ENCODE assay signal across 18 cellular contexts in the genomic region with DNA sequence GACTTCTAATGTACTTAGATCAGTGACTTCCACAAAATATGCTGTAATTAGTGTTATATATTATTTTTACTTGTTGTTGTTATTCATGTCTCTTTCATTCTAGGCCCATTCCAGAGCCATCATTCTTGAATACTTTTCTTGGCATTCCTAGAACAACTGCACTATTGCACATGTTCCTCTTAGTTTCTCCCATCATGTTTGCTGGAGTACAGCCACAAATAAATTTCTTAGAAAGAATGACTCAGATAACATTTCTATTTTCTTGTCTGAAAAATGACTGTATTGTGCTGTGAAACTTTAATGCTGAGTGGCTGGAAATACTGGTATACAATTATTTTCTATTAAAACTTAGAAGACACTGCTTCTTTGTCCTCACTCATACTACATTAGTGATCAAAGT.
DNase-seq lines count a peak whose midpoint lies in the region; ATAC-seq and TF ChIP-seq lines count a peak whose summit lies in the region.
"Had no signal": no experiment of that assay in that cellular context is flagged by ENCODE, and none has a peak within 500 bp of the region (broad histone marks: within the 10 kb centered on the region; RNA-seq: fewer than 3 reads in every experiment).

No MANE protein-coding gene starts in this region.

- H3K27me3 ChIP-seq in SU-DHL-6 (ENCODE audit: low read length): no peaks in the 10 kb centered on the region
- H3K27me3 ChIP-seq: BLaER1 had no signal

- H3K36me3 ChIP-seq in SU-DHL-6 (ENCODE audit: low read length): no peaks in the 10 kb centered on the region
- H3K36me3 ChIP-seq: BLaER1 had no signal

- H3K9me2 ChIP-seq in SU-DHL-6 (replicated peaks; ENCODE audit: insufficient read depth, low read length): no peaks in the 10 kb centered on the region

- no peak for TF ChIP-seq CTCF in SU-DHL-6 (IDR thresholded peaks at IDR 0.05; ENCODE audit: insufficient read depth, low read length, poor library complexity, severe bottlenecking)

- DNase-seq in OCI-M1 (lab: John Stamatoyannopoulos, UW) (peak; percentile 21), foreskin melanocyte (peak; percentile 88), activated T-cell treated with anti-CD3 and anti-CD28 coated beads for 4 hours (no peak)
- DNase-seq: CD4-positive, CD25-positive, alpha-beta regulatory T cell; CD8-positive, alpha-beta T cell; DMS 273 treated with DMSO at 0.1 percent for 48 hours; DMS79; EL; GDM1; H9 had no signal

- ATAC-seq in HG03139 (IDR thresholded peaks at IDR 0.05; ENCODE audit: unreplicated experiment) (no peak), GM19324 (IDR thresholded peaks at IDR 0.05; ENCODE audit: low FRiP score, unreplicated experiment) (no peak)
- ATAC-seq: CD8-positive, alpha-beta T cell; GM12878; GM23338; HCT116 had no signal

- no peaks in the 10 kb centered on the region for H3F3A ChIP-seq in SU-DHL-6 (ENCODE audit: insufficient read depth)

- peak overlapping the region; percentile 28 for H2AFZ ChIP-seq in SU-DHL-6 (ENCODE audit: low read depth, low read length, severe bottlenecking)
- H2AFZ ChIP-seq: GM23338 had no signal

- no peak overlapping the region for H3K27ac ChIP-seq in SU-DHL-6 (ENCODE audit: low read depth, low read length)
- H3K27ac ChIP-seq: BLaER1, C4-2B had no signal

- no peaks in the 10 kb centered on the region for H3K79me2 ChIP-seq in SU-DHL-6 (ENCODE audit: insufficient read depth, low read length)

- H3K4me3 ChIP-seq in SU-DHL-6 (ENCODE audit: insufficient read depth, low read length, poor library complexity, severe bottlenecking): no peak overlapping the region
- H3K4me3 ChIP-seq: BLaER1, GM12878, GM23338 had no signal

- H3K9me3 ChIP-seq in SU-DHL-6 (ENCODE audit: insufficient read depth, low read length): no peaks in the 10 kb centered on the region
- H3K9me3 ChIP-seq: BLaER1 had no signal

- no peak overlapping the region for H3K4me2 ChIP-seq in SU-DHL-6 (ENCODE audit: low read depth, low read length, poor library complexity, severe bottlenecking)
- H3K4me2 ChIP-seq: BLaER1, GM23338 had no signal

- no peak overlapping the region for H3K9ac ChIP-seq in SU-DHL-6 (ENCODE audit: low read length)
- H3K9ac ChIP-seq: BLaER1 had no signal

- no peaks in the 10 kb centered on the region for H4K20me1 ChIP-seq in SU-DHL-6 (ENCODE audit: low read depth, low read length)
- H4K20me1 ChIP-seq: BLaER1 had no signal
